Comparison of ENCODE assay signal across 25 cellular contexts in the genomic region with DNA sequence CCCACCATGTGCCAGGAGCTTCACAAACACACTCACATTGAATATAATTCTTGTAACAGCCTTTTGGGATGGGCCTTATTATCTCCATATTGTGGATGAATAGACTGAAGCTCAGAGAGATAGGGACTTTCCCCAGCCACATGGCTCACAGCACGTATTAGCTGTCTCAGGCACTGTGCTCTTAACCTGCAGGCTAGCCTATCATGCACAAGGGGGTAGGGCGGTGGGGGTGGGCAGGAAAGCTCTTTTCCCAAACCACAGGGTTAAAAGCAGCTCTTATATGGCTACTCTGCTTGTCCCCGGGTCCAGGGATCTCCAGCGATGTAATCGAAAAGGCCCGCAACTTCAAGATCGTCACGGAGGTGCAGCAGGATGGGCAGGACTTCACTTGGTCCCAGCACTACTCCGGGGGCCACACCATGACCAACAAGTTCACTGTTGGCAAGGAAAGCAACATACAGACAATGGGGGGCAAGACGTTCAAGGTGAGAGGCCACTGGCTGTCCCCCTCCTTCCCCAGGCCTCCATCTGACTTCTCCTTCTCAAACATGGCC. TPM values are rescaled to one million over a fixed set of nuclear protein-coding genes. Genes with fewer than 3 reads are reported as not detected.
DNase-seq lines count a peak whose midpoint lies in the region; ATAC-seq, FAIRE-seq and TF ChIP-seq lines count a peak whose summit lies in the region.
"Had no signal": no experiment of that assay in that cellular context is flagged by ENCODE, and none has a peak within 500 bp of the region (broad histone marks: within the 10 kb centered on the region; RNA-seq: fewer than 3 reads in every experiment).

No MANE protein-coding gene starts in this region.

- CTCF ChIA-PET in activated naive CD4-positive, alpha-beta T cell treated with anti-CD3 and anti-CD28 coated beads for 36 hours (lab: Charles Lee): interaction anchor here (0.6 to 0.7 kb wide), 2 partner anchors 50 to 599 kb away, joined by 3 to 4 read pairs; no protein-coding TSS in a partner anchor

- H3K9ac ChIP-seq in astrocyte (ENCODE audit: low read length): no peak overlapping the region

- no peaks in the 10 kb centered on the region for H4K20me1 ChIP-seq in astrocyte (ENCODE audit: insufficient read depth, low read length)
- H4K20me1 ChIP-seq: BLaER1 treated with 17β-estradiol and CSF1 and Interleukin-3, amounts not matched to agents 10 nM and 100 nM had no signal

- DNase-seq in activated naive CD4-positive, alpha-beta T cell treated with anti-CD3 and anti-CD28 coated beads for 36 hours: peak; percentile 6
- no peak for DNase-seq in activated naive CD4-positive, alpha-beta T cell treated with Interleukin-2 at 50 U/mL for 16 hours
- DNase-seq in astrocyte (ENCODE audit: low read depth): no peak
- no peak for DNase-seq in stimulated activated naive B cell treated with anti-CD40 and anti-IgM and Interleukin-4, amounts not matched to agents 10 μg/mL and 1 μg/mL and 100 μg/mL, for 72 hours
- DNase-seq in T-helper 2 cell treated with Interferon-gamma antibody and Interleukin-4, amounts not matched to agents 5 μg/mL and 100 μg/mL, for 36 hours (ENCODE audit: low spot score): no peak
- DNase-seq in GM19240 (ENCODE audit: insufficient read length, low spot score): no peak
- no peak for DNase-seq in UCSD-AML1 (lab: John Stamatoyannopoulos, UW; ENCODE audit: unreplicated experiment)
- DNase-seq: activated CD4-positive, alpha-beta T cell treated with anti-CD3 and anti-CD28 coated beads for 36 hours; activated CD8-positive, alpha-beta memory T cell treated with anti-CD3 and anti-CD28 coated beads, Interleukin-2, amount 10 ng/mL, durations not matched to agents 7 days and 5 days; activated effector memory CD4-positive, alpha-beta T cell treated with Interleukin-2 at 50 U/mL for 16 hours; DMS 273 treated with DMSO at 0.1 percent for 48 hours; GF-D8; NCI-H1694; stimulated activated CD4-positive, alpha-beta T cell treated with anti-CD3 and anti-CD28 coated beads, Interleukin-12 subunit alpha, Interleukin-12 subunit beta, amount 100 ng/mL, for 4 hours; T-helper 9 cell had no signal

- TF ChIP-seq CTCF in astrocyte (IDR thresholded peaks at IDR 0.05; ENCODE audit: insufficient read depth, low read depth, low read length): no peak

- H3K27me3 ChIP-seq in astrocyte (ENCODE audit: insufficient read depth, low read length): no peaks in the 10 kb centered on the region
- H3K27me3 ChIP-seq: BLaER1 treated with 17β-estradiol and CSF1 and Interleukin-3, amounts not matched to agents 10 nM and 100 nM; SJSA1 had no signal

- H3K9me3 Mint-ChIP-seq in activated naive CD4-positive, alpha-beta T cell treated with anti-CD3 and anti-CD28 coated beads for 36 hours: no peaks in the 10 kb centered on the region
- H3K9me3 Mint-ChIP-seq in astrocyte (ENCODE audit: unreplicated experiment): no peaks in the 10 kb centered on the region
- no peaks in the 10 kb centered on the region for H3K9me3 Mint-ChIP-seq in stimulated activated naive B cell treated with anti-CD40 and anti-IgM and Interleukin-4, amounts not matched to agents 10 μg/mL and 1 μg/mL and 100 μg/mL, for 72 hours
- H3K9me3 Mint-ChIP-seq in T-helper 2 cell treated with Interferon-gamma antibody and Interleukin-4, amounts not matched to agents 5 μg/mL and 100 μg/mL, for 36 hours: no peaks in the 10 kb centered on the region
- H3K9me3 Mint-ChIP-seq: stimulated activated effector memory CD8-positive, alpha-beta T cell treated with anti-CD3 and anti-CD28 coated beads, Interleukin-12 subunit alpha, Interleukin-12 subunit beta, amount 100 ng/mL, for 72 hours had no signal

- H3K4me3 Mint-ChIP-seq in activated naive CD4-positive, alpha-beta T cell treated with anti-CD3 and anti-CD28 coated beads for 36 hours: no peak overlapping the region
- no peak overlapping the region for H3K4me3 Mint-ChIP-seq in astrocyte (ENCODE audit: unreplicated experiment)
- no peak overlapping the region for H3K4me3 Mint-ChIP-seq in stimulated activated naive B cell treated with anti-CD40 and anti-IgM and Interleukin-4, amounts not matched to agents 10 μg/mL and 1 μg/mL and 100 μg/mL, for 72 hours
- H3K4me3 Mint-ChIP-seq in T-helper 2 cell treated with Interferon-gamma antibody and Interleukin-4, amounts not matched to agents 5 μg/mL and 100 μg/mL, for 36 hours: no peak overlapping the region
- H3K4me3 Mint-ChIP-seq: activated CD4-positive, alpha-beta T cell treated with anti-CD3 and anti-CD28 coated beads for 36 hours; activated CD8-positive, alpha-beta memory T cell treated with anti-CD3 and anti-CD28 coated beads, Interleukin-2, amount 10 ng/mL, durations not matched to agents 7 days and 5 days; stimulated activated effector memory CD8-positive, alpha-beta T cell treated with anti-CD3 and anti-CD28 coated beads, Interleukin-12 subunit alpha, Interleukin-12 subunit beta, amount 100 ng/mL, for 72 hours had no signal

- ATAC-seq in HG03039 (IDR thresholded peaks at IDR 0.05; ENCODE audit: unreplicated experiment): peak; percentile 54
- peak; percentile 50 to 56 for ATAC-seq in stimulated activated naive B cell treated with anti-CD40 and anti-IgM and Interleukin-4, amounts not matched to agents 10 μg/mL and 1 μg/mL and 100 μg/mL, for 72 hours (replicated peaks)
- ATAC-seq: activated CD4-positive, alpha-beta T cell treated with anti-CD3 and anti-CD28 coated beads for 36 hours; activated CD8-positive, alpha-beta memory T cell treated with anti-CD3 and anti-CD28 coated beads, Interleukin-2, amount 10 ng/mL, durations not matched to agents 7 days and 5 days had no signal

- no peaks in the 10 kb centered on the region for H3K9me3 ChIP-seq in astrocyte (ENCODE audit: insufficient read depth, low read depth, low read length)
- H3K9me3 ChIP-seq: BLaER1 treated with 17β-estradiol and CSF1 and Interleukin-3, amounts not matched to agents 10 nM and 100 nM; SJSA1 had no signal

- FAIRE-seq in astrocyte (lab: Jason Lieb, UNC): no peak
- FAIRE-seq: A204.1 had no signal

- H3K27me3 Mint-ChIP-seq in activated naive CD4-positive, alpha-beta T cell treated with anti-CD3 and anti-CD28 coated beads for 36 hours (ENCODE audit: low read depth): no peaks in the 10 kb centered on the region
- peaks cover 16% of the 10 kb centered on the region for H3K27me3 Mint-ChIP-seq in astrocyte (ENCODE audit: low read depth, unreplicated experiment)
- peaks cover 7 to 8% of the 10 kb centered on the region in 2 donors for H3K27me3 Mint-ChIP-seq in stimulated activated naive B cell treated with anti-CD40 and anti-IgM and Interleukin-4, amounts not matched to agents 10 μg/mL and 1 μg/mL and 100 μg/mL, for 72 hours
- H3K27me3 Mint-ChIP-seq in T-helper 2 cell treated with Interferon-gamma antibody and Interleukin-4, amounts not matched to agents 5 μg/mL and 100 μg/mL, for 36 hours (ENCODE audit: low read depth): no peaks in the 10 kb centered on the region
- H3K27me3 Mint-ChIP-seq: activated CD4-positive, alpha-beta T cell treated with anti-CD3 and anti-CD28 coated beads for 36 hours; activated CD8-positive, alpha-beta memory T cell treated with anti-CD3 and anti-CD28 coated beads, Interleukin-2, amount 10 ng/mL, durations not matched to agents 7 days and 5 days had no signal

- no peak overlapping the region for H3K4me2 ChIP-seq in astrocyte (ENCODE audit: low read length)

- H3K4me1 Mint-ChIP-seq in activated naive CD4-positive, alpha-beta T cell treated with anti-CD3 and anti-CD28 coated beads for 36 hours (ENCODE audit: low read depth): no peaks in the 10 kb centered on the region
- H3K4me1 Mint-ChIP-seq in astrocyte (ENCODE audit: low read depth, unreplicated experiment): no peaks in the 10 kb centered on the region
- H3K4me1 Mint-ChIP-seq in stimulated activated naive B cell treated with anti-CD40 and anti-IgM and Interleukin-4, amounts not matched to agents 10 μg/mL and 1 μg/mL and 100 μg/mL, for 72 hours: peaks cover 6 to 18% of the 10 kb centered on the region in 2 donors
- H3K4me1 Mint-ChIP-seq in T-helper 2 cell treated with Interferon-gamma antibody and Interleukin-4, amounts not matched to agents 5 μg/mL and 100 μg/mL, for 36 hours (ENCODE audit: low read depth): no peaks in the 10 kb centered on the region
- H3K4me1 Mint-ChIP-seq: activated CD4-positive, alpha-beta T cell treated with anti-CD3 and anti-CD28 coated beads for 36 hours; activated CD8-positive, alpha-beta memory T cell treated with anti-CD3 and anti-CD28 coated beads, Interleukin-2, amount 10 ng/mL, durations not matched to agents 7 days and 5 days; stimulated activated effector memory CD8-positive, alpha-beta T cell treated with anti-CD3 and anti-CD28 coated beads, Interleukin-12 subunit alpha, Interleukin-12 subunit beta, amount 100 ng/mL, for 72 hours had no signal

- no peak overlapping the region for H3K27ac Mint-ChIP-seq in activated naive CD4-positive, alpha-beta T cell treated with anti-CD3 and anti-CD28 coated beads for 36 hours
- H3K27ac Mint-ChIP-seq in astrocyte (ENCODE audit: unreplicated experiment): peak overlapping the region; percentile 66
- peak overlapping the region; percentile 54 for H3K27ac Mint-ChIP-seq in stimulated activated naive B cell treated with anti-CD40 and anti-IgM and Interleukin-4, amounts not matched to agents 10 μg/mL and 1 μg/mL and 100 μg/mL, for 72 hours
- H3K27ac Mint-ChIP-seq in T-helper 2 cell treated with Interferon-gamma antibody and Interleukin-4, amounts not matched to agents 5 μg/mL and 100 μg/mL, for 36 hours: no peak overlapping the region
- H3K27ac Mint-ChIP-seq: activated CD4-positive, alpha-beta T cell treated with anti-CD3 and anti-CD28 coated beads for 36 hours; activated CD8-positive, alpha-beta memory T cell treated with anti-CD3 and anti-CD28 coated beads, Interleukin-2, amount 10 ng/mL, durations not matched to agents 7 days and 5 days; stimulated activated effector memory CD8-positive, alpha-beta T cell treated with anti-CD3 and anti-CD28 coated beads, Interleukin-12 subunit alpha, Interleukin-12 subunit beta, amount 100 ng/mL, for 72 hours had no signal

- H2AFZ ChIP-seq in astrocyte (ENCODE audit: low read depth, low read length): no peak overlapping the region

- H3K79me2 ChIP-seq in astrocyte (ENCODE audit: insufficient read depth, low read length): no peaks in the 10 kb centered on the region

- peaks cover 5% of the 10 kb centered on the region for H3K4me1 ChIP-seq in astrocyte (ENCODE audit: insufficient read depth, low read length)
- H3K4me1 ChIP-seq: SJSA1 had no signal

- no peaks in the 10 kb centered on the region for H3K36me3 ChIP-seq in astrocyte (ENCODE audit: insufficient read depth, low read length)
- H3K36me3 ChIP-seq: BLaER1 treated with 17β-estradiol and CSF1 and Interleukin-3, amounts not matched to agents 10 nM and 100 nM; SJSA1 had no signal

- no peaks in the 10 kb centered on the region for H3K36me3 Mint-ChIP-seq in activated naive CD4-positive, alpha-beta T cell treated with anti-CD3 and anti-CD28 coated beads for 36 hours (ENCODE audit: low read depth)
- H3K36me3 Mint-ChIP-seq in astrocyte (ENCODE audit: low read depth, unreplicated experiment): no peaks in the 10 kb centered on the region
- no peaks in the 10 kb centered on the region for H3K36me3 Mint-ChIP-seq in stimulated activated naive B cell treated with anti-CD40 and anti-IgM and Interleukin-4, amounts not matched to agents 10 μg/mL and 1 μg/mL and 100 μg/mL, for 72 hours
- no peaks in the 10 kb centered on the region for H3K36me3 Mint-ChIP-seq in T-helper 2 cell treated with Interferon-gamma antibody and Interleukin-4, amounts not matched to agents 5 μg/mL and 100 μg/mL, for 36 hours (ENCODE audit: low read depth)
- H3K36me3 Mint-ChIP-seq: activated CD8-positive, alpha-beta memory T cell treated with anti-CD3 and anti-CD28 coated beads, Interleukin-2, amount 10 ng/mL, durations not matched to agents 7 days and 5 days had no signal

- H3K27ac ChIP-seq in astrocyte (ENCODE audit: low read depth, low read length): no peak overlapping the region
- H3K27ac ChIP-seq: SJSA1 had no signal

- no peak overlapping the region for H3K4me3 ChIP-seq in astrocyte (ENCODE audit: insufficient read depth, low read depth, low read length)
- H3K4me3 ChIP-seq: BLaER1 treated with 17β-estradiol and CSF1 and Interleukin-3, amounts not matched to agents 10 nM and 100 nM; SJSA1 had no signal

- intact Hi-C loops in activated naive CD4-positive, alpha-beta T cell treated with anti-CD3 and anti-CD28 coated beads for 36 hours (cut with micrococcal nuclease): no loop called here

RNA-seq across cellular contexts. Expression of a gene that starts 2.6 kb away (rescaled TPM):
- not detected for total RNA-seq in activated naive CD4-positive, alpha-beta T cell treated with anti-CD3 and anti-CD28 coated beads for 36 hours
- total RNA-seq in astrocyte: 0.53 TPM in 1 of 2 replicates, not detected in the other
- total RNA-seq: activated CD4-positive, alpha-beta T cell treated with anti-CD3 and anti-CD28 coated beads for 36 hours; activated CD8-positive, alpha-beta memory T cell treated with anti-CD3 and anti-CD28 coated beads, Interleukin-2, amount 10 ng/mL, durations not matched to agents 7 days and 5 days; cerebellum; fibroblast of villous mesenchyme; MCF 10A; mononuclear cell; renal cortical epithelial cell; SJSA1 had no signal

Comparison
In these comparisons a context has a peak if more than half of its experiments do, and no peak if none do; other contexts are left out.
1. H3K27ac Mint-ChIP-seq: peak in astrocyte (single experiment) and stimulated activated naive B cell treated with anti-CD40 and anti-IgM and Interleukin-4, amounts not matched to agents 10 μg/mL and 1 μg/mL and 100 μg/mL, for 72 hours (single experiment); none in activated naive CD4-positive, alpha-beta T cell treated with anti-CD3 and anti-CD28 coated beads for 36 hours (single experiment) and T-helper 2 cell treated with Interferon-gamma antibody and Interleukin-4, amounts not matched to agents 5 μg/mL and 100 μg/mL, for 36 hours (single experiment).